In the genomic region with DNA sequence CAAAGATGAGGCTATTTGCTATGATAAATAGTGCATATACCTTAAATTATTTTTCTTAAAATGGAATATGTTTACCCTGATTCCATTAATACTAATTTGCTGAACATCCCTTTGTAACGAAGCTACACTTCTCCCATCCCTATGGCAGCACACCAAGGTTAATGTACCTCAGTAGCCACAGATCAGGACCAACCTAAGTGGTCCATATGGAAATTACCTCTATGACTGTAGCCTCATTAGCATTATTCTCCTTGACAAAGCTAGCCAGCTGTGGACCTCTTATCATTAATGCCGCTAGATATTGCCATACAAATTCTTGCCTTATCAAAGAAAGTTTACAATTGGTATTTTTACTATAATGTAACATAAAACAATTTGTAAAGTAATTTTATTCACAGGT, we compare ENCODE assay signal across 2 cellular contexts.
TF ChIP-seq lines count a peak whose summit lies in the region.

No MANE protein-coding gene starts in this region.

TF ChIP-seq in GM23338, 12 proteins besides CTCF, POLR2A, EP300 and RAD21:
- TF ChIP-seq STAT1 (IDR thresholded peaks at IDR 0.05; ENCODE audit: unreplicated experiment), result no peak
- TF ChIP-seq, protein P1, sequence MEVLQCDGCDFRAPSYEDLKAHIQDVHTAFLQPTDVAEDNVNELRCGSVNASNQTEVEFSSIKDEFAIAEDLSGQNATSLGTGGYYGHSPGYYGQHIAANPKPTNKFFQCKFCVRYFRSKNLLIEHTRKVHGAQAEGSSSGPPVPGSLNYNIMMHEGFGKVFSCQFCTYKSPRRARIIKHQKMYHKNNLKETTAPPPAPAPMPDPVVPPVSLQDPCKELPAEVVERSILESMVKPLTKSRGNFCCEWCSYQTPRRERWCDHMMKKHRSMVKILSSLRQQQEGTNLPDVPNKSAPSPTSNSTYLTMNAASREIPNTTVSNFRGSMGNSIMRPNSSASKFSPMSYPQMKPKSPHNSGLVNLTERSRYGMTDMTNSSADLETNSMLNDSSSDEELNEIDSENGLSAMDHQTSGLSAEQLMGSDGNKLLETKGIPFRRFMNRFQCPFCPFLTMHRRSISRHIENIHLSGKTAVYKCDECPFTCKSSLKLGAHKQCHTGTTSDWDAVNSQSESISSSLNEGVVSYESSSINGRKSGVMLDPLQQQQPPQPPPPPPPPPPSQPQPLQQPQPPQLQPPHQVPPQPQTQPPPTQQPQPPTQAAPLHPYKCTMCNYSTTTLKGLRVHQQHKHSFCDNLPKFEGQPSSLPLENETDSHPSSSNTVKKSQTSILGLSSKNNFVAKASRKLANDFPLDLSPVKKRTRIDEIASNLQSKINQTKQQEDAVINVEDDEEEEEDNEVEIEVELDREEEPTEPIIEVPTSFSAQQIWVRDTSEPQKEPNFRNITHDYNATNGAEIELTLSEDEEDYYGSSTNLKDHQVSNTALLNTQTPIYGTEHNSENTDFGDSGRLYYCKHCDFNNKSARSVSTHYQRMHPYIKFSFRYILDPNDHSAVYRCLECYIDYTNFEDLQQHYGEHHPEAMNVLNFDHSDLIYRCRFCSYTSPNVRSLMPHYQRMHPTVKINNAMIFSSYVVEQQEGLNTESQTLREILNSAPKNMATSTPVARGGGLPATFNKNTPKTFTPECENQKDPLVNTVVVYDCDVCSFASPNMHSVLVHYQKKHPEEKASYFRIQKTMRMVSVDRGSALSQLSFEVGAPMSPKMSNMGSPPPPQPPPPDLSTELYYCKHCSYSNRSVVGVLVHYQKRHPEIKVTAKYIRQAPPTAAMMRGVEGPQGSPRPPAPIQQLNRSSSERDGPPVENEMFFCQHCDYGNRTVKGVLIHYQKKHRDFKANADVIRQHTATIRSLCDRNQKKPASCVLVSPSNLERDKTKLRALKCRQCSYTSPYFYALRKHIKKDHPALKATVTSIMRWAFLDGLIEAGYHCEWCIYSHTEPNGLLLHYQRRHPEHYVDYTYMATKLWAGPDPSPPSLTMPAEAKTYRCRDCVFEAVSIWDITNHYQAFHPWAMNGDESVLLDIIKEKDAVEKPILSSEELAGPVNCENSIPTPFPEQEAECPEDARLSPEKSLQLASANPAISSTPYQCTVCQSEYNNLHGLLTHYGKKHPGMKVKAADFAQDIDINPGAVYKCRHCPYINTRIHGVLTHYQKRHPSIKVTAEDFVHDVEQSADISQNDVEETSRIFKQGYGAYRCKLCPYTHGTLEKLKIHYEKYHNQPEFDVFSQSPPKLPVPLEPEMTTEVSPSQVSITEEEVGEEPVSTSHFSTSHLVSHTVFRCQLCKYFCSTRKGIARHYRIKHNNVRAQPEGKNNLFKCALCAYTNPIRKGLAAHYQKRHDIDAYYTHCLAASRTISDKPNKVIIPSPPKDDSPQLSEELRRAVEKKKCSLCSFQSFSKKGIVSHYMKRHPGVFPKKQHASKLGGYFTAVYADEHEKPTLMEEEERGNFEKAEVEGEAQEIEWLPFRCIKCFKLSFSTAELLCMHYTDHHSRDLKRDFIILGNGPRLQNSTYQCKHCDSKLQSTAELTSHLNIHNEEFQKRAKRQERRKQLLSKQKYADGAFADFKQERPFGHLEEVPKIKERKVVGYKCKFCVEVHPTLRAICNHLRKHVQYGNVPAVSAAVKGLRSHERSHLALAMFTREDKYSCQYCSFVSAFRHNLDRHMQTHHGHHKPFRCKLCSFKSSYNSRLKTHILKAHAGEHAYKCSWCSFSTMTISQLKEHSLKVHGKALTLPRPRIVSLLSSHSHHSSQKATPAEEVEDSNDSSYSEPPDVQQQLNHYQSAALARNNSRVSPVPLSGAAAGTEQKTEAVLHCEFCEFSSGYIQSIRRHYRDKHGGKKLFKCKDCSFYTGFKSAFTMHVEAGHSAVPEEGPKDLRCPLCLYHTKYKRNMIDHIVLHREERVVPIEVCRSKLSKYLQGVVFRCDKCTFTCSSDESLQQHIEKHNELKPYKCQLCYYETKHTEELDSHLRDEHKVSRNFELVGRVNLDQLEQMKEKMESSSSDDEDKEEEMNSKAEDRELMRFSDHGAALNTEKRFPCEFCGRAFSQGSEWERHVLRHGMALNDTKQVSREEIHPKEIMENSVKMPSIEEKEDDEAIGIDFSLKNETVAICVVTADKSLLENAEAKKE (CRISPR knock-in tag; IDR thresholded peaks at IDR 0.05), result peak; percentile 68; the same call in 1 of the 2 replicates
TF ChIP-seq in GM23338: peak in this region for 1.

TF ChIP-seq in H1, 55 proteins besides CTCF, POLR2A, EP300 and RAD21:
- TF ChIP-seq POLR2AphosphoS5 (IDR thresholded peaks at IDR 0.05; ENCODE audit: low read depth, low read length) (no peak), KDM1A (IDR thresholded peaks at IDR 0.05; ENCODE audit: borderline replicate concordance, low read length) (no peak), PHF8 (conservative IDR thresholded peaks at IDR 0.05; ENCODE audit: low read depth, low read length) (no peak), BCL11A (IDR thresholded peaks at IDR 0.05; ENCODE audit: low read depth in 2 of 2, low read length in 2 of 2) (no peak), TCF12 (IDR thresholded peaks at IDR 0.05; ENCODE audit: low read depth, low read length) (no peak), NANOG (IDR thresholded peaks at IDR 0.05; ENCODE audit: insufficient read depth, low read depth, low read length, poor library complexity, severe bottlenecking) (no peak), SUZ12 (IDR thresholded peaks at IDR 0.05; ENCODE audit: low read length) (no peak), ZNF274 (IDR thresholded peaks at IDR 0.05; ENCODE audit: borderline replicate concordance, extremely low read depth, low read length) (no peak), SRF (IDR thresholded peaks at IDR 0.05; ENCODE audit: low read depth, low read length) (no peak), SIRT6 (IDR thresholded peaks at IDR 0.05; ENCODE audit: low read length) (no peak), CBX5 (IDR thresholded peaks at IDR 0.05; ENCODE audit: low read depth, low read length) (no peak), SAP30 (IDR thresholded peaks at IDR 0.05; ENCODE audit: insufficient read depth, insufficient replicate concordance, low read length) (no peak), CHD1 (IDR thresholded peaks at IDR 0.05; ENCODE audit: low read depth, low read length) (no peak), TAF7 (optimal IDR thresholded peaks at IDR 0.05; ENCODE audit: borderline replicate concordance, low read depth, low read length) (no peak), YY1 (IDR thresholded peaks at IDR 0.05; ENCODE audit: low read depth, low read length) (no peak), CEBPB (IDR thresholded peaks at IDR 0.05; ENCODE audit: low read depth, low read length) (no peak)
- TF ChIP-seq, protein P2, sequence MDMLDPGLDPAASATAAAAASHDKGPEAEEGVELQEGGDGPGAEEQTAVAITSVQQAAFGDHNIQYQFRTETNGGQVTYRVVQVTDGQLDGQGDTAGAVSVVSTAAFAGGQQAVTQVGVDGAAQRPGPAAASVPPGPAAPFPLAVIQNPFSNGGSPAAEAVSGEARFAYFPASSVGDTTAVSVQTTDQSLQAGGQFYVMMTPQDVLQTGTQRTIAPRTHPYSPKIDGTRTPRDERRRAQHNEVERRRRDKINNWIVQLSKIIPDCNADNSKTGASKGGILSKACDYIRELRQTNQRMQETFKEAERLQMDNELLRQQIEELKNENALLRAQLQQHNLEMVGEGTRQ (IDR thresholded peaks at IDR 0.05; ENCODE audit: low read length), result no peak
